In the genomic region with DNA sequence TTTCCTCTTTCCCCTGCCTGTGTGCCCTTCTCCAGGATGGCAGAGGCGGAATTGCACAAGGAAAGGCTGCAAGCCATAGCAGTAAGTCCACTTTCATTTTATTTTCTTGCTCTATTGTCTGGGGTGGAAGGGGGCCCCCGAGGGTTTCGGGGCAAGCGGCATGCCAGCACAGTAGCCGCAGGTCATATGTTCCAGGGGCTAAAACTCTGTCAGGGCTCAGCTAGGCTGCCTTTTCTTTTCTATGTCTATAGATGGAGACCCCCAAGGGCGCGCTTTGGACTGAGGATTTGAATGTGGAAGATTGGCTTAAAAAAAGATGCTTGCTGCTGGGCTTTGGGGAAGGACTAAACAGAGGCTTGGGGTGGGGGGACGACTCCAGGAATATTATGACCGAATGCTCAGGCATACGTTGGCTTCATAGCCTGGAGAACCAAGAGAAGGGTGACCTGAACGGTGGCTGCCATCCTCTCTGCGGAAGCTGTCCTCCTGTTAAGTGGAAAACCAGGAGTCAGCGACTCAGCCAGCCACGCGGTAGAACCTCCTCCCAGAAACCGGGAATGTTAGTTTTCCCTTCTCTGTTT, we compare ENCODE assay signal across 7 cellular contexts. TPM values are rescaled to one million over a fixed set of nuclear protein-coding genes. Genes with fewer than 3 reads are reported as not detected.
A peak's percentile ranks its signal among the peaks of the same experiment; 100 is the strongest.
DNase-seq lines count a peak whose midpoint lies in the region; ATAC-seq, FAIRE-seq and TF ChIP-seq lines count a peak whose summit lies in the region.

No MANE protein-coding gene starts in this region.

- no peak for FAIRE-seq in D721Med (lab: Jason Lieb, UNC)

- DNase-seq in LNCaP clone FGC (ENCODE audit: low read depth) (no peak), breast epithelium (ENCODE audit: low spot score in 2 of 2) (no peak), kidney glomerular epithelial cell (lab: John Stamatoyannopoulos, UW) (peak; percentile 63), thoracic aorta (ENCODE audit: low spot score) (no peak), NCI-H774 (lab: John Stamatoyannopoulos, UW) (no peak), D721Med (ENCODE audit: insufficient read length, low spot score) (no peak), hepatic stellate cell (ENCODE audit: low spot score) (no peak)

- H3K27me3 ChIP-seq in breast epithelium (no peaks in the 10 kb centered on the region), thoracic aorta (replicated peaks; ENCODE audit: insufficient read depth) (no peaks in the 10 kb centered on the region)

- no peak for ATAC-seq in thoracic aorta (ENCODE audit: insufficient number of reproducible peaks, low FRiP score, low read depth)

- intact Hi-C loops in breast epithelium (cut with DNase I; ENCODE audit: low total_unique reads) = no loop called here

- no peaks in the 10 kb centered on the region for H3K9me3 ChIP-seq in breast epithelium
- no peaks in the 10 kb centered on the region for H3K9me3 ChIP-seq in thoracic aorta

- no peaks in the 10 kb centered on the region for H3K4me1 ChIP-seq in breast epithelium
- peaks cover 0 to 27% of the 10 kb centered on the region in 2 donors for H3K4me1 ChIP-seq in thoracic aorta (ENCODE audit: control insufficient read depth in 1 of 2, low read depth in 2 of 2)

- H3K36me3 ChIP-seq in breast epithelium (no peaks in the 10 kb centered on the region), thoracic aorta (no peaks in the 10 kb centered on the region)

- H3K27ac ChIP-seq in breast epithelium (peak overlapping the region; percentile 61 to 68), thoracic aorta (peak overlapping the region; percentile 93 to 96)

- H3K4me3 ChIP-seq in LNCaP clone FGC (ENCODE audit: low read depth, low read length) = peak overlapping the region; percentile 36
- H3K4me3 ChIP-seq in breast epithelium = peak overlapping the region; percentile 54 to 70 (median 66)
- peak overlapping the region; percentile 91 for H3K4me3 ChIP-seq in thoracic aorta

- TF ChIP-seq CTCF in LNCaP clone FGC (IDR thresholded peaks at IDR 0.05; ENCODE audit: control insufficient read depth, extremely low read depth, insufficient read depth) (no peak), breast epithelium (IDR thresholded peaks at IDR 0.05) (no peak), thoracic aorta (IDR thresholded peaks at IDR 0.05) (no peak), D721Med (IDR thresholded peaks at IDR 0.05; ENCODE audit: insufficient read depth, missing control alignments) (no peak)

- no peak for TF ChIP-seq POLR2A in breast epithelium (IDR thresholded peaks at IDR 0.05)

RNA-seq across cellular contexts. Expression of gene PALM2AKAP2, which starts 0.5 kb away (rescaled TPM):
- 10 to 100 TPM in 1 of 3 donors, 1 to 10 TPM in 2; 6.4 to 41.4 (median 8.8) TPM for total RNA-seq in breast epithelium
- total RNA-seq in thoracic aorta = 10 to 100 TPM; 45.9 to 84.2 TPM

Comparison
In these comparisons a context has a peak if more than half of its experiments do, and no peak if none do; other contexts are left out.
1. H3K4me3 ChIP-seq: peak in every context shown above with its lines; median percentile 91 in thoracic aorta; 66 in breast epithelium; 36 in LNCaP clone FGC.